1 cellular context compared by ENCODE assay signal in the genomic region with DNA sequence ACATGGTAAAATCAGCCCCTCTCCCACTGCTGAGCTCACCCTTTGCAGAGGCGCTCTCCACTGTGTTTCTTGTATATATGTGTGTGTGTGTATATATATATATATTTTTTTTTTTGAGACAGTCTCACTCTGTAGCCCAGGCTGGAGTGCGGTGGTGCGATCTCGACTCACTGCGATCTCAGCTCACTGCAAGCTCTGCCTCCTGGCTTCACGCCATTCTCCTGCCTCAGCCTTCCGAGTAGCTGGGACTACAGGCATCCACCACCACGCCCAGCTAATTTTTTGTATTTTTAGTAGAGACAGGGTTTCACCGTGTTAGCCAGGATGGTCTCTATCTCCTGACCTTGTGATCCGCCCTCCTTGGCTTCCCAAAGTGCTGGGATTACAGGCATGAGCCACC. TPM values are rescaled to one million over a fixed set of nuclear protein-coding genes. Genes with fewer than 3 reads are reported as not detected.
"Had no signal": no experiment of that assay in that cellular context is flagged by ENCODE, and none has a peak within 500 bp of the region (broad histone marks: within the 10 kb centered on the region; RNA-seq: fewer than 3 reads in every experiment).

No MANE protein-coding gene starts in this region.

RNA-seq across cellular contexts. Expression of a gene that starts 19.9 kb away (rescaled TPM):
- total RNA-seq: MCF 10A had no signal
